Comparison of ENCODE assay signal across 1 cellular context in the genomic region with DNA sequence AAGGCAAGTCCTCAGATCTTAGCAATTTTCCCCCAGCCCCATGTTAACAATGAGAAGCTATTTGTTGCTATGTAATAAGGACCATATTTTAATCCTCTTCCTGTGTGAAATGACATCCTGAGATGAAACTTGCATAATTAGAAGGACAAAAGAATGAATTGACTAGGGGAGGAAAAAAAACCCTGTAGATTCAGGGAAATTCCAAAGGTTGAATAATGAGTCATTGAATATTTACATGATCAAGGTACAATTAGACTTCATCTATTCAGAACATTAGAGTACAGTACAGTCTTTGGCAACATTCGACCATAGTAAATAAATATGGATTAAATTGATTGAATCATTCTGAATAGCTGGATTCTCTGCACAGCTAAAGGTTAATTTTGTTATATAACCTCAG.
TF ChIP-seq lines count a peak whose summit lies in the region.

No MANE protein-coding gene starts in this region.

TF ChIP-seq in GM12878, 131 proteins besides CTCF, POLR2A, EP300 and RAD21 (continued from another document):
- TF ChIP-seq, protein P1, sequence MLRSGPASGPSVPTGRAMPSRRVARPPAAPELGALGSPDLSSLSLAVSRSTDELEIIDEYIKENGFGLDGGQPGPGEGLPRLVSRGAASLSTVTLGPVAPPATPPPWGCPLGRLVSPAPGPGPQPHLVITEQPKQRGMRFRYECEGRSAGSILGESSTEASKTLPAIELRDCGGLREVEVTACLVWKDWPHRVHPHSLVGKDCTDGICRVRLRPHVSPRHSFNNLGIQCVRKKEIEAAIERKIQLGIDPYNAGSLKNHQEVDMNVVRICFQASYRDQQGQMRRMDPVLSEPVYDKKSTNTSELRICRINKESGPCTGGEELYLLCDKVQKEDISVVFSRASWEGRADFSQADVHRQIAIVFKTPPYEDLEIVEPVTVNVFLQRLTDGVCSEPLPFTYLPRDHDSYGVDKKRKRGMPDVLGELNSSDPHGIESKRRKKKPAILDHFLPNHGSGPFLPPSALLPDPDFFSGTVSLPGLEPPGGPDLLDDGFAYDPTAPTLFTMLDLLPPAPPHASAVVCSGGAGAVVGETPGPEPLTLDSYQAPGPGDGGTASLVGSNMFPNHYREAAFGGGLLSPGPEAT (IDR thresholded peaks at IDR 0.05; ENCODE audit: low read depth): peak; percentile 76; the same call in 1 of the 2 replicates
